Comparison of ENCODE assay signal across 38 cellular contexts in genomic region chr13:48434203-48434602, GRCh38.
"Had no signal": no experiment of that assay in that cellular context is flagged by ENCODE, and none has a peak within 500 bp of the region (broad histone marks: within the 10 kb centered on the region; RNA-seq: fewer than 3 reads in every experiment).

No MANE protein-coding gene starts in this region.

- DNase-seq: activated CD4-positive, alpha-beta memory T cell treated with anti-CD3 and anti-CD28 coated beads, Interleukin-2, amount 10 ng/mL, durations not matched to agents 7 days and 5 days; activated CD4-positive, alpha-beta T cell treated with anti-CD3 and anti-CD28 coated beads for 1 hour; activated CD4-positive, alpha-beta T cell treated with anti-CD3 and anti-CD28 coated beads for 48 hours; activated CD4-positive, CD25-positive, alpha-beta regulatory T cell; activated CD8-positive, alpha-beta memory T cell treated with anti-CD3 and anti-CD28 coated beads for 24 hours; activated CD8-positive, alpha-beta memory T cell treated with anti-CD3 and anti-CD28 coated beads, Interleukin-2, amount 10 ng/mL, durations not matched to agents 7 days and 5 days; activated CD8-positive, alpha-beta memory T cell treated with anti-CD3 and anti-CD28 coated beads, Interleukin-2, amount 50 U/mL, for 48 hours; activated effector memory CD4-positive, alpha-beta T cell treated with Interleukin-2 at 50 U/mL for 16 hours; activated naive CD4-positive, alpha-beta T cell treated with anti-CD3 and anti-CD28 coated beads, Interleukin-2, amount 10 ng/mL, durations not matched to agents 7 days and 5 days; activated naive CD8-positive, alpha-beta T cell treated with anti-CD3 and anti-CD28 coated beads, Interleukin-2, amount 50 U/mL, for 24 hours; activated T-cell treated with anti-CD3 and anti-CD28 coated beads, Interleukin-2, amount 50 U/mL, for 48 hours; anterior cingulate cortex; brain microvascular endothelial cell; central memory CD4-positive, alpha-beta T cell; Kasumi-1; MG63; NCI-H1048; NCI-H1105 treated with DMSO at 0.1 percent for 48 hours; NCI-H1436; NCI-H1694; NCI-H1930; NCI-H2081 treated with DMSO at 0.1 percent for 48 hours; NCI-H2171; NCI-H510A; NCI-H526; NCI-H748 treated with DMSO at 0.1 percent for 48 hours; NK-92 treated with Interleukin-12 subunit alpha and Interleukin-12 subunit beta, amount 100 ng/mL, for 24 hours; PC-3; Peyer's patch; SIG-M5; T-cell; T-helper 2 cell; T-helper 9 cell had no signal

- H3K27ac Mint-ChIP-seq: activated CD4-positive, alpha-beta memory T cell treated with anti-CD3 and anti-CD28 coated beads, Interleukin-2, amount 10 ng/mL, durations not matched to agents 7 days and 5 days; activated CD8-positive, alpha-beta memory T cell treated with anti-CD3 and anti-CD28 coated beads, Interleukin-2, amount 10 ng/mL, durations not matched to agents 7 days and 5 days; activated naive CD4-positive, alpha-beta T cell treated with anti-CD3 and anti-CD28 coated beads, Interleukin-2, amount 10 ng/mL, durations not matched to agents 7 days and 5 days; activated naive CD8-positive, alpha-beta T cell; activated naive CD8-positive, alpha-beta T cell treated with anti-CD3 and anti-CD28 coated beads, Interleukin-2, amount 50 U/mL, for 24 hours had no signal

- ATAC-seq: activated CD8-positive, alpha-beta memory T cell treated with anti-CD3 and anti-CD28 coated beads, Interleukin-2, amount 10 ng/mL, durations not matched to agents 7 days and 5 days; activated naive CD8-positive, alpha-beta T cell treated with anti-CD3 and anti-CD28 coated beads, Interleukin-2, amount 50 U/mL, for 24 hours; PC-3; Right ventricle myocardium inferior; SK-N-SH treated with all-trans-retinoic acid at 6 μM for 48 hours; T-cell had no signal

- H3K9me3 ChIP-seq: MG63, Peyer's patch had no signal

- H3K36me3 ChIP-seq: brain microvascular endothelial cell, Peyer's patch had no signal

- H3K4me3 Mint-ChIP-seq: activated CD4-positive, alpha-beta memory T cell treated with anti-CD3 and anti-CD28 coated beads, Interleukin-2, amount 10 ng/mL, durations not matched to agents 7 days and 5 days; activated CD8-positive, alpha-beta memory T cell treated with anti-CD3 and anti-CD28 coated beads, Interleukin-2, amount 10 ng/mL, durations not matched to agents 7 days and 5 days; activated naive CD4-positive, alpha-beta T cell treated with anti-CD3 and anti-CD28 coated beads, Interleukin-2, amount 10 ng/mL, durations not matched to agents 7 days and 5 days; activated naive CD8-positive, alpha-beta T cell; activated naive CD8-positive, alpha-beta T cell treated with anti-CD3 and anti-CD28 coated beads, Interleukin-2, amount 50 U/mL, for 24 hours; T-cell had no signal

- H3K4me1 ChIP-seq: Peyer's patch had no signal

- H3K27me3 Mint-ChIP-seq: activated CD4-positive, alpha-beta memory T cell treated with anti-CD3 and anti-CD28 coated beads, Interleukin-2, amount 10 ng/mL, durations not matched to agents 7 days and 5 days; activated CD8-positive, alpha-beta memory T cell treated with anti-CD3 and anti-CD28 coated beads, Interleukin-2, amount 10 ng/mL, durations not matched to agents 7 days and 5 days; activated naive CD4-positive, alpha-beta T cell treated with anti-CD3 and anti-CD28 coated beads, Interleukin-2, amount 10 ng/mL, durations not matched to agents 7 days and 5 days; activated naive CD8-positive, alpha-beta T cell; activated naive CD8-positive, alpha-beta T cell treated with anti-CD3 and anti-CD28 coated beads, Interleukin-2, amount 50 U/mL, for 24 hours; T-cell had no signal

- H3K4me3 ChIP-seq: MG63, Peyer's patch had no signal

- H3K27ac ChIP-seq: brain microvascular endothelial cell, Peyer's patch, RWPE1, VCaP had no signal

- H3K27me3 ChIP-seq: brain microvascular endothelial cell, MG63, Peyer's patch had no signal

- H3K9me3 Mint-ChIP-seq: activated naive CD8-positive, alpha-beta T cell treated with anti-CD3 and anti-CD28 coated beads, Interleukin-2, amount 50 U/mL, for 24 hours; T-cell had no signal
